ENCODE assay signal across 2 cellular contexts in the genomic region with DNA sequence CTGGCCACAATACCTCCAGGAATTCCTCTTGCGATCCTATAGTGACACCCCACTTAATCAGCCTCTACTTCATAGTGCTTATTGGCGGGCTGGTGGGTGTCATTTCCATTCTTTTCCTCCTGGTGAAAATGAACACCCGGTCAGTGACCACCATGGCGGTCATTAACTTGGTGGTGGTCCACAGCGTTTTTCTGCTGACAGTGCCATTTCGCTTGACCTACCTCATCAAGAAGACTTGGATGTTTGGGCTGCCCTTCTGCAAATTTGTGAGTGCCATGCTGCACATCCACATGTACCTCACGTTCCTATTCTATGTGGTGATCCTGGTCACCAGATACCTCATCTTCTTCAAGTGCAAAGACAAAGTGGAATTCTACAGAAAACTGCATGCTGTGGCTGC.
TF ChIP-seq lines count a peak whose summit lies in the region.

No MANE protein-coding gene starts in this region.

TF ChIP-seq in IMR-90, 13 proteins besides CTCF, POLR2A, EP300 and RAD21:
- no peak for TF ChIP-seq ELK1 (IDR thresholded peaks at IDR 0.05; ENCODE audit: borderline replicate concordance, low read depth, low read length)
- peak; percentile 69 for TF ChIP-seq MAFK (IDR thresholded peaks at IDR 0.05; ENCODE audit: low read depth, low read length)

TF ChIP-seq in K562, 482 proteins besides CTCF, POLR2A, EP300 and RAD21:
- no peak for TF ChIP-seq ZNF589 (CRISPR knock-in tag; IDR thresholded peaks at IDR 0.05; ENCODE audit: low read depth)
- no peak for TF ChIP-seq NUFIP1 (IDR thresholded peaks at IDR 0.05; ENCODE audit: partially characterized antibody)
- peak; percentile 49; the same call in 1 of the 2 replicates for TF ChIP-seq MAFK (IDR thresholded peaks at IDR 0.05; ENCODE audit: low read length)
- TF ChIP-seq RBM22 (IDR thresholded peaks at IDR 0.05; ENCODE audit: low read depth, low read length, poor library complexity, severe bottlenecking): no peak
- TF ChIP-seq MAFF (IDR thresholded peaks at IDR 0.05; ENCODE audit: low read length): peak; percentile 50
- no peak for TF ChIP-seq CBX1 (IDR thresholded peaks at IDR 0.05; ENCODE audit: low read depth)
- no peak for TF ChIP-seq GTF2E2 (tag; IDR thresholded peaks at IDR 0.05)
- TF ChIP-seq FIP1L1 (IDR thresholded peaks at IDR 0.05; ENCODE audit: low read depth, low read length, poor library complexity, severe bottlenecking): no peak
- no peak for TF ChIP-seq PRDM10 (IDR thresholded peaks at IDR 0.05; ENCODE audit: partially characterized antibody)
- no peak for TF ChIP-seq ZBTB5 (IDR thresholded peaks at IDR 0.05)
- peak; percentile 40; the same call in 1 of the 2 replicates for TF ChIP-seq MAFG (tag; conservative IDR thresholded peaks at IDR 0.05)
- TF ChIP-seq ZNF316 (IDR thresholded peaks at IDR 0.05): peak; percentile 69
- peak; percentile 21; the same call in 1 of the 2 replicates for TF ChIP-seq C11orf30 (IDR thresholded peaks at IDR 0.05; ENCODE audit: low read depth)
- no peak for TF ChIP-seq ASH1L (IDR thresholded peaks at IDR 0.05; ENCODE audit: borderline replicate concordance, low read depth, partially characterized antibody)
- TF ChIP-seq TGIF2 (CRISPR knock-in tag; IDR thresholded peaks at IDR 0.05): no peak
